Comparison of ENCODE assay signal across 15 cellular contexts in the genomic region with DNA sequence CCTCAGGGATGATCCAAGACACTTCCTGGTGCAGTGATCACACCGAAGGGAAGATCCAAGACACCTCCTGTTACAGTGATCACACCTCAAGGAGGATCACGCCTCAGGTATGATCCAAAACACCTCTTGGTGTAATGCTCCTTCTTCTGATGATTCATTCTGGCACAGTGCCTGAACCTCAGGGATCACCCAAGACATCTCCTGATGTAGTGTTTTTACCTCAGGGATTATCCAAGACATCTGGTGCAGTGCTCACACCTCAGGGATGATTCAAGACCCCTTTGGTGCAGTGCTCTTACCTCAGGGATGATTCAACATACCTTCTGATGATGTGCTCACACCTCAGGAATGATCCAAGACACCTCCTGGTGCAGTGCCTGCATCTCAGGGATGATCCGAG.
DNase-seq lines count a peak whose midpoint lies in the region; ATAC-seq and TF ChIP-seq lines count a peak whose summit lies in the region.
"Had no signal": no experiment of that assay in that cellular context is flagged by ENCODE, and none has a peak within 500 bp of the region (broad histone marks: within the 10 kb centered on the region; RNA-seq: fewer than 3 reads in every experiment).

No MANE protein-coding gene starts in this region.

- no peaks in the 10 kb centered on the region for H3K36me3 ChIP-seq in mucosa of descending colon (ENCODE audit: low read depth)

- ATAC-seq in HG02588 (IDR thresholded peaks at IDR 0.05; ENCODE audit: unreplicated experiment) = no peak
- ATAC-seq in mucosa of descending colon = no peak
- ATAC-seq: A549; CD8-positive, alpha-beta T cell; HCT116 had no signal

- intact Hi-C loops in mucosa of descending colon (cut with DNase I, micrococcal nuclease) = no loop called here

- no peaks in the 10 kb centered on the region for H3K4me1 ChIP-seq in mucosa of descending colon (ENCODE audit: low read depth)
- H3K4me1 ChIP-seq: A549 had no signal

- DNase-seq in amniotic epithelial cell (ENCODE audit: low read depth) (peak; percentile 8), epithelial cell of esophagus (ENCODE audit: low read depth) (peak; percentile 21), kidney tubule cell (ENCODE audit: low spot score) (peak; percentile 16), RPMI8226 (no peak), mucosa of descending colon (no peak)
- DNase-seq: CD8-positive, alpha-beta T cell; COR-L47; DMS153; DND-41; GDM1; GM23248; IMR-90 had no signal

- H3K4me3 ChIP-seq in epithelial cell of esophagus (ENCODE audit: low read length) = no peak overlapping the region
- H3K4me3 ChIP-seq in mucosa of descending colon = no peak overlapping the region
- H3K4me3 ChIP-seq: A549, GM23248 had no signal

- TF ChIP-seq CTCF in epithelial cell of esophagus (IDR thresholded peaks at IDR 0.05; ENCODE audit: insufficient read depth, low read depth, low read length, missing control alignments) (no peak), mucosa of descending colon (IDR thresholded peaks at IDR 0.05) (no peak)

- peaks cover 5% of the 10 kb centered on the region for H3K9me3 ChIP-seq in mucosa of descending colon

Comparison
In these comparisons a context has a peak if more than half of its experiments do, and no peak if none do; other contexts are left out.
1. DNase-seq: peak in amniotic epithelial cell (single experiment), epithelial cell of esophagus (single experiment) and kidney tubule cell (single experiment); none in RPMI8226 (single experiment) and mucosa of descending colon (0 of 3).